ENCODE assay signal across 23 cellular contexts in the genomic region with DNA sequence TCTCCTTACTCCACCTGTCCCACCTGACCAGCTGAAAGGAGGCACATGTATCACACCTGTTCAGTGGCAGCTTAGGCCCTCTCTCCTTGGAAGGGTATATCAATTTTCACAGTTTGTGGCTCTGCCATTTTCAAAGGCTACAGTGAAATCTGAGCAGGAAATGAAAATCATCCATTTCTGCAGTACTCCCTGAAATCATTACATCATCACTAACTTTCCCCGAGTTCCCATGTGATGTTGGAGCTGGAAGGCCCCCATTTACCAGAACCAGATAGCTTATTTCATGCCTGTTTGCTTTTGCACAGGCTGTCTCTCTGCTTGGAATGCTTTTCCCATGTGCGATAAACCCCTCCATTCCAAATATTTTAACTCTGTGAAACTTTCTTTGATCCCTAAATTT.
"Had no signal": no experiment of that assay in that cellular context is flagged by ENCODE, and none has a peak within 500 bp of the region (broad histone marks: within the 10 kb centered on the region; RNA-seq: fewer than 3 reads in every experiment).

No MANE protein-coding gene starts in this region.

- H3K9ac ChIP-seq: neural progenitor cell had no signal

- H3K4me3 ChIP-seq: adrenal gland, cardiac muscle cell, heart right ventricle, lung, neural progenitor cell, ovary, stomach, testis, upper lobe of right lung had no signal

- H3K9me3 ChIP-seq: adrenal gland, ovary, stomach, testis, upper lobe of right lung had no signal

- H3K4me2 ChIP-seq: neural progenitor cell had no signal

- FAIRE-seq: colon, endometrium, frontal cortex had no signal

- H3K27ac ChIP-seq: adrenal gland, cardiac muscle cell, heart right ventricle, neural progenitor cell, ovary, stomach, testis, upper lobe of right lung had no signal

- H3K27me3 ChIP-seq: adrenal gland, cardiac muscle cell, ovary, stomach, testis, upper lobe of right lung had no signal

- H2AFZ ChIP-seq: neural progenitor cell had no signal

- DNase-seq: activated CD4-positive, alpha-beta T cell treated with anti-CD3 and anti-CD28 coated beads, Interleukin-2, amount 50 U/mL, for 4 hours; activated CD4-positive, CD25-positive, alpha-beta regulatory T cell treated with anti-CD3 and anti-CD28 coated beads, Interleukin-2, amount 50 U/mL, for 72 hours; activated CD8-positive, alpha-beta memory T cell treated with anti-CD3 and anti-CD28 coated beads, Interleukin-2, amount 10 ng/mL, durations not matched to agents 7 days and 5 days; activated naive CD4-positive, alpha-beta T cell treated with anti-CD3 and anti-CD28 coated beads, Interleukin-2, amount 10 ng/mL, durations not matched to agents 7 days and 5 days; activated T-cell treated with anti-CD3 and anti-CD28 coated beads, Interleukin-2, amount 50 U/mL, for 1 hour; adrenal gland; heart right ventricle; left cardiac atrium; midbrain; ovary; stimulated activated CD4-positive, alpha-beta T cell treated with anti-CD3 and anti-CD28 coated beads, Interleukin-12 subunit alpha, Interleukin-12 subunit beta, amount 100 ng/mL, for 4 hours; stimulated activated CD4-positive, alpha-beta T cell treated with anti-CD3 and anti-CD28 coated beads, Interleukin-2, amount 100 ng/mL, for 24 hours; stomach; T-helper 1 cell; T1000; testis; upper lobe of right lung had no signal

- H3K4me1 ChIP-seq: adrenal gland, testis had no signal

- ATAC-seq: activated CD8-positive, alpha-beta memory T cell treated with anti-CD3 and anti-CD28 coated beads, Interleukin-2, amount 10 ng/mL, durations not matched to agents 7 days and 5 days; heart right ventricle; left cardiac atrium; upper lobe of right lung had no signal

- H3K36me3 ChIP-seq: adrenal gland, cardiac muscle cell, heart right ventricle, neural progenitor cell, ovary, stomach, upper lobe of right lung had no signal
